In genomic region chr12:96719671-96720362, GRCh38 we compare ENCODE assay signal across 8 cellular contexts.
DNase-seq lines count a peak whose midpoint lies in the region; ATAC-seq, FAIRE-seq and TF ChIP-seq lines count a peak whose summit lies in the region.

No MANE protein-coding gene starts in this region.

- no peaks in the 10 kb centered on the region for H3K4me1 Mint-ChIP-seq in astrocyte (ENCODE audit: low read depth, unreplicated experiment)

- H3K27ac ChIP-seq in astrocyte (ENCODE audit: low read depth, low read length) (no peak overlapping the region), lung (ENCODE audit: low read depth in 1 of 2, low read length in 1 of 2) (no peak overlapping the region)

- H4K20me1 ChIP-seq in astrocyte (ENCODE audit: insufficient read depth, low read length) = no peaks in the 10 kb centered on the region

- DNase-seq in AG20443 (ENCODE audit: low spot score) = peak; percentile 41
- peak; percentile 3 for DNase-seq in NCI-H2107 (lab: John Stamatoyannopoulos, UW)
- peak; percentile 17 for DNase-seq in astrocyte (ENCODE audit: low read depth)
- no peak for DNase-seq in lung (ENCODE audit: low spot score)
- no peak for DNase-seq in iPS-NIHi11 (ENCODE audit: low spot score)
- no peak for DNase-seq in stimulated activated CD8-positive, alpha-beta memory T cell treated with anti-CD3 and anti-CD28 coated beads, Interleukin-4, amount 100 ng/mL, for 48 hours

- no peaks in the 10 kb centered on the region for H3K27me3 Mint-ChIP-seq in astrocyte (ENCODE audit: low read depth, unreplicated experiment)

- TF ChIP-seq CTCF in astrocyte (IDR thresholded peaks at IDR 0.05; ENCODE audit: insufficient read depth, low read depth, low read length) = no peak
- TF ChIP-seq CTCF in lung (IDR thresholded peaks at IDR 0.05; ENCODE audit: control extremely low read depth, extremely low read depth) = no peak

- H3K9me3 Mint-ChIP-seq in astrocyte (ENCODE audit: unreplicated experiment) = no peaks in the 10 kb centered on the region

- H3K36me3 ChIP-seq in astrocyte (ENCODE audit: insufficient read depth, low read length) (no peaks in the 10 kb centered on the region), lung (ENCODE audit: control insufficient read depth in 2 of 2, insufficient read depth in 2 of 2, low read length in 2 of 2) (no peaks in the 10 kb centered on the region)

- ATAC-seq in GM18517 (IDR thresholded peaks at IDR 0.05; ENCODE audit: unreplicated experiment) = peak; percentile 98
- peak; percentile 95 for ATAC-seq in HG03025 (IDR thresholded peaks at IDR 0.05; ENCODE audit: low FRiP score, unreplicated experiment)
- ATAC-seq in lung (ENCODE audit: insufficient read depth, low FRiP score) = peak; percentile 27

- H3K4me3 ChIP-seq in astrocyte (ENCODE audit: insufficient read depth, low read depth, low read length) (peak overlapping the region; percentile 52), lung (no peak overlapping the region)

- H3K9ac ChIP-seq in astrocyte (ENCODE audit: low read length) = peak overlapping the region; percentile 39

- H2AFZ ChIP-seq in astrocyte (ENCODE audit: low read depth, low read length) = peak overlapping the region; percentile 82

- no peak overlapping the region for H3K4me3 Mint-ChIP-seq in astrocyte (ENCODE audit: unreplicated experiment)

- peak overlapping the region; percentile 83 for H3K4me2 ChIP-seq in astrocyte (ENCODE audit: low read length)

- WGBS in lung, 2 donors = 33 to 42% methylated on average over 5 of the region's 5 CpGs

- H3K9me3 ChIP-seq in astrocyte (ENCODE audit: insufficient read depth, low read depth, low read length) (no peaks in the 10 kb centered on the region), lung (ENCODE audit: control insufficient read depth in 2 of 2, insufficient read depth in 1 of 2, low read length in 1 of 2) (no peaks in the 10 kb centered on the region)

- H3K79me2 ChIP-seq in astrocyte (ENCODE audit: insufficient read depth, low read length) = no peaks in the 10 kb centered on the region

- no peaks in the 10 kb centered on the region for H3K27me3 ChIP-seq in astrocyte (ENCODE audit: insufficient read depth, low read length)
- H3K27me3 ChIP-seq in lung (ENCODE audit: control insufficient read depth, insufficient read depth) = no peaks in the 10 kb centered on the region

- H3K36me3 Mint-ChIP-seq in astrocyte (ENCODE audit: low read depth, unreplicated experiment) = no peaks in the 10 kb centered on the region

- no peaks in the 10 kb centered on the region for H3K4me1 ChIP-seq in astrocyte (ENCODE audit: insufficient read depth, low read length)
- H3K4me1 ChIP-seq in lung (ENCODE audit: control insufficient read depth in 2 of 2, insufficient read depth in 2 of 2, low read length in 2 of 2) = no peaks in the 10 kb centered on the region

- H3K27ac Mint-ChIP-seq in astrocyte (ENCODE audit: unreplicated experiment) = peak overlapping the region; percentile 67

- peak; percentile 26 for FAIRE-seq in astrocyte (lab: Jason Lieb, UNC)

Comparison
In these comparisons a context has a peak if more than half of its experiments do, and no peak if none do; other contexts are left out.
1. DNase-seq: peak in AG20443 (single experiment), NCI-H2107 (single experiment) and astrocyte (single experiment); none in lung (single experiment), iPS-NIHi11 (single experiment) and stimulated activated CD8-positive, alpha-beta memory T cell treated with anti-CD3 and anti-CD28 coated beads, Interleukin-4, amount 100 ng/mL, for 48 hours (single experiment).
2. ATAC-seq: peak in every context shown above with its lines; median percentile 98 in GM18517; 95 in HG03025; 27 in lung.